ENCODE assay signal across 8 cellular contexts in genomic region chr7:135169936-135170222, GRCh38. TPM values are rescaled to one million over a fixed set of nuclear protein-coding genes. Genes with fewer than 3 reads are reported as not detected.
DNase-seq lines count a peak whose midpoint lies in the region; ATAC-seq and TF ChIP-seq lines count a peak whose summit lies in the region.

No MANE protein-coding gene starts in this region.

- POLR2A ChIA-PET in activated B cell treated with CpG ODN at 0.5 μM for 24 hours (lab: Charles Lee) = interaction anchor here (1.0 to 6.0 kb wide), 11 partner anchors 10 to 712 kb away, joined by 3 to 125 read pairs (median 18); partner anchors contain the start of genes AGBL3, TMEM140 and WDR91

- peak overlapping the region; percentile 52 for H2AFZ ChIP-seq in hepatocyte

- TF ChIP-seq CTCF in BE2C (IDR thresholded peaks at IDR 0.05; ENCODE audit: low read depth, low read length) (no peak), HFFc6 (IDR thresholded peaks at IDR 0.05) (no peak), activated B cell treated with CpG ODN at 0.5 μM for 24 hours (IDR thresholded peaks at IDR 0.05) (no peak), hepatocyte (IDR thresholded peaks at IDR 0.05; ENCODE audit: poor library complexity) (no peak)

- H3K4me3 ChIP-seq in BE2C (ENCODE audit: low read depth, low read length) (peak overlapping the region; percentile 95), hepatocyte (peak overlapping the region; percentile 64)

- H3K27me3 ChIP-seq in BE2C = no peaks in the 10 kb centered on the region
- H3K27me3 ChIP-seq in hepatocyte = no peaks in the 10 kb centered on the region

- WGBS in hepatocyte (ENCODE audit: low lambda C conversion rate, missing lambda C conversion rate) = 2% methylated on average over 9 of the region's 9 CpGs

- H3K4me1 ChIP-seq in BE2C (no peaks in the 10 kb centered on the region), hepatocyte (ENCODE audit: insufficient read depth) (peaks cover 28% of the 10 kb centered on the region)

- H3K9me3 Mint-ChIP-seq in HFFc6 (no peaks in the 10 kb centered on the region), activated B cell treated with CpG ODN at 0.5 μM for 24 hours (no peaks in the 10 kb centered on the region)
- no peaks in the 10 kb centered on the region for H3K9me3 Mint-ChIP-seq in stimulated activated memory B cell treated with anti-CD40 and anti-IgM and Interleukin-4, amounts not matched to agents 10 μg/mL and 1 μg/mL and 100 μg/mL, for 72 hours

- H3K9me2 ChIP-seq in hepatocyte (replicated peaks; ENCODE audit: insufficient read depth) = no peaks in the 10 kb centered on the region

- ATAC-seq in activated B cell treated with CpG ODN at 0.5 μM for 24 hours (ENCODE audit: low read depth) = no peak
- peak; percentile 61 for ATAC-seq in stimulated activated memory B cell treated with anti-CD40 and anti-IgM and Interleukin-4, amounts not matched to agents 10 μg/mL and 1 μg/mL and 100 μg/mL, for 72 hours

- H3K36me3 ChIP-seq in BE2C (peaks cover 36% of the 10 kb centered on the region), hepatocyte (replicated peaks; ENCODE audit: insufficient read depth, low read depth) (no peaks in the 10 kb centered on the region)

- H3K27me3 Mint-ChIP-seq in HFFc6 (ENCODE audit: insufficient read depth) (peaks cover 3% of the 10 kb centered on the region; the same call in 1 of the 2 replicates), activated B cell treated with CpG ODN at 0.5 μM for 24 hours (no peaks in the 10 kb centered on the region)
- no peaks in the 10 kb centered on the region for H3K27me3 Mint-ChIP-seq in stimulated activated memory B cell treated with anti-CD40 and anti-IgM and Interleukin-4, amounts not matched to agents 10 μg/mL and 1 μg/mL and 100 μg/mL, for 72 hours

- H3K9me3 ChIP-seq in BE2C (no peaks in the 10 kb centered on the region), hepatocyte (ENCODE audit: low read depth) (no peaks in the 10 kb centered on the region)

- peaks cover 19% of the 10 kb centered on the region for H3K79me2 ChIP-seq in hepatocyte

- DNase-seq in BE2C (no peak), HFFc6 (peak; percentile 15), activated B cell treated with CpG ODN at 0.5 μM for 24 hours (no peak), hepatocyte (ENCODE audit: low spot score) (no peak), NCI-H146 (lab: John Stamatoyannopoulos, UW) (no peak), DMS153 treated with DMSO at 0.1 percent for 48 hours (lab: John Stamatoyannopoulos, UW; ENCODE audit: unreplicated experiment) (no peak), activated gamma-delta T cell (lab: John Stamatoyannopoulos, UW) (no peak)

- peak overlapping the region; percentile 87 for H3K4me2 ChIP-seq in hepatocyte

- peak overlapping the region; percentile 97 for H3K4me3 Mint-ChIP-seq in HFFc6
- peak overlapping the region; percentile 92 for H3K4me3 Mint-ChIP-seq in activated B cell treated with CpG ODN at 0.5 μM for 24 hours
- H3K4me3 Mint-ChIP-seq in stimulated activated memory B cell treated with anti-CD40 and anti-IgM and Interleukin-4, amounts not matched to agents 10 μg/mL and 1 μg/mL and 100 μg/mL, for 72 hours = peak overlapping the region; percentile 90

- H3K4me1 Mint-ChIP-seq in HFFc6 (ENCODE audit: low read depth) (peaks cover 42% of the 10 kb centered on the region), activated B cell treated with CpG ODN at 0.5 μM for 24 hours (peaks cover 60% of the 10 kb centered on the region)
- H3K4me1 Mint-ChIP-seq in stimulated activated memory B cell treated with anti-CD40 and anti-IgM and Interleukin-4, amounts not matched to agents 10 μg/mL and 1 μg/mL and 100 μg/mL, for 72 hours = peaks cover 75% of the 10 kb centered on the region

- peak overlapping the region; percentile 95 for H3K27ac ChIP-seq in hepatocyte

- H3K27ac Mint-ChIP-seq in HFFc6 (peak overlapping the region; percentile 94), activated B cell treated with CpG ODN at 0.5 μM for 24 hours (peak overlapping the region; percentile 95)
- H3K27ac Mint-ChIP-seq in stimulated activated memory B cell treated with anti-CD40 and anti-IgM and Interleukin-4, amounts not matched to agents 10 μg/mL and 1 μg/mL and 100 μg/mL, for 72 hours = peak overlapping the region; percentile 93

- CTCF ChIA-PET in activated B cell treated with CpG ODN at 0.5 μM for 24 hours (lab: Charles Lee) = interaction anchor here (0.6 to 3.6 kb wide), 14 partner anchors 10 to 737 kb away, joined by 3 to 51 read pairs (median 5); partner anchors contain the start of genes AGBL3 and TMEM140

- peaks cover 45% of the 10 kb centered on the region for H3K36me3 Mint-ChIP-seq in HFFc6 (ENCODE audit: low read depth)
- H3K36me3 Mint-ChIP-seq in activated B cell treated with CpG ODN at 0.5 μM for 24 hours (ENCODE audit: low read depth) = peaks cover 49% of the 10 kb centered on the region
- peaks cover 70% of the 10 kb centered on the region for H3K36me3 Mint-ChIP-seq in stimulated activated memory B cell treated with anti-CD40 and anti-IgM and Interleukin-4, amounts not matched to agents 10 μg/mL and 1 μg/mL and 100 μg/mL, for 72 hours

- H4K20me1 ChIP-seq in hepatocyte (ENCODE audit: insufficient read depth, poor library complexity, severe bottlenecking) = no peaks in the 10 kb centered on the region

- intact Hi-C loops in activated B cell treated with CpG ODN at 0.5 μM for 24 hours (cut with micrococcal nuclease) = loop anchor here (1.0 to 10.0 kb wide), 12 partner anchors 9 to 537 kb away; partner anchors contain the start of genes BPGM, NUP205, STMP1 and TMEM140

RNA-seq across cellular contexts. Expression of gene CYREN, which starts 0.6 kb away (rescaled TPM):
- polyA plus RNA-seq in BE2C (2012; ENCODE audit: insufficient read depth, insufficient read length, low read depth) = 47.0 TPM
- 10 to 100 TPM; 26.4 to 32.8 (median 30.0) TPM for total RNA-seq in HFFc6 (2021; fragmentation: NEBNext Ultra II Directional; extraction: Animal tissue kit (Norgen Biotek cat#: 25700))
- total RNA-seq in activated B cell treated with CpG ODN at 0.5 μM for 24 hours = 78.2 and 79.3 TPM in 2 replicates
- 41.6 and 43.2 TPM in 2 replicates for total RNA-seq in hepatocyte
- 45.2 and 53.5 TPM in 2 replicates for polyA plus RNA-seq in hepatocyte

RNA-seq across cellular contexts. Expression of gene TMEM140, which starts 22.0 kb away (rescaled TPM):
- 20.7 TPM for polyA plus RNA-seq in BE2C (2012; ENCODE audit: insufficient read depth, insufficient read length, low read depth)
- 1 to 10 TPM in 4 of 6 experiments, under 1 TPM in 2; 0.47 to 2.2 (median 1.6) TPM for total RNA-seq in HFFc6 (2021; fragmentation: NEBNext Ultra II Directional; extraction: Animal tissue kit (Norgen Biotek cat#: 25700))
- total RNA-seq in activated B cell treated with CpG ODN at 0.5 μM for 24 hours (18.6 and 20.9 TPM in 2 replicates), hepatocyte (19.4 and 20.8 TPM in 2 replicates)
- 12.9 and 23.1 TPM in 2 replicates for polyA plus RNA-seq in hepatocyte

RNA-seq across cellular contexts. Expression of gene WDR91, which starts 41.4 kb away (rescaled TPM):
- 21.4 TPM for polyA plus RNA-seq in BE2C (2012; ENCODE audit: insufficient read depth, insufficient read length, low read depth)
- 10 to 100 TPM in 4 of 6 experiments, 1 to 10 TPM in 2; 7.5 to 12.4 (median 10.4) TPM for total RNA-seq in HFFc6 (2021; fragmentation: NEBNext Ultra II Directional; extraction: Animal tissue kit (Norgen Biotek cat#: 25700))
- total RNA-seq in activated B cell treated with CpG ODN at 0.5 μM for 24 hours (59.5 and 60.1 TPM in 2 replicates), hepatocyte (7.3 and 8.0 TPM in 2 replicates)
- 8.2 and 8.5 TPM in 2 replicates for polyA plus RNA-seq in hepatocyte
